ENCODE assay signal across 11 cellular contexts in genomic region chr10:78630944-78631838, GRCh38.
DNase-seq lines count a peak whose midpoint lies in the region; ATAC-seq and TF ChIP-seq lines count a peak whose summit lies in the region.
"Had no signal": no experiment of that assay in that cellular context is flagged by ENCODE, and none has a peak within 500 bp of the region (broad histone marks: within the 10 kb centered on the region; RNA-seq: fewer than 3 reads in every experiment).

No MANE protein-coding gene starts in this region.

- no peak overlapping the region for H3K4me3 ChIP-seq in fibroblast of villous mesenchyme (ENCODE audit: low read depth, low read length)
- H3K4me3 ChIP-seq: ascending aorta, SK-N-MC had no signal

- no peak for TF ChIP-seq CTCF in fibroblast of villous mesenchyme (IDR thresholded peaks at IDR 0.05; ENCODE audit: insufficient read depth, low read depth, low read length)

- DNase-seq in Right ventricle myocardium inferior (ENCODE audit: missing footprints) (no peak), cardiac septum (ENCODE audit: low spot score) (no peak), fibroblast of villous mesenchyme (ENCODE audit: low read depth) (peak; percentile 18), SKM-1 (lab: John Stamatoyannopoulos, UW; ENCODE audit: unreplicated experiment) (no peak), NCI-H748 (lab: John Stamatoyannopoulos, UW; ENCODE audit: unreplicated experiment) (no peak)
- DNase-seq in stimulated activated naive CD8-positive, alpha-beta T cell treated with anti-CD3 and anti-CD28 coated beads, Interleukin-15, Interleukin-2, amounts not matched to agents 100 U/mL and 50 U/mL, for 24 hours, result peak; percentile 10
- DNase-seq: NCI-H345 had no signal

- ATAC-seq in Right ventricle myocardium inferior, result peak; percentile 58
- peak; percentile 57 for ATAC-seq in HG03520 (IDR thresholded peaks at IDR 0.05; ENCODE audit: unreplicated experiment)
- peak; percentile 60 for ATAC-seq in stimulated activated naive CD8-positive, alpha-beta T cell treated with anti-CD3 and anti-CD28 coated beads, Interleukin-15, Interleukin-2, amounts not matched to agents 100 U/mL and 50 U/mL, for 24 hours
- no peak for ATAC-seq in GM21381 (IDR thresholded peaks at IDR 0.05; ENCODE audit: unreplicated experiment)

- intact Hi-C loops in Right ventricle myocardium inferior (cut with DNase I), result no loop called here
- intact Hi-C loops in cardiac septum (cut with DNase I), result loop anchor here (10.0 kb wide), 1 partner anchor 86 kb away; no protein-coding TSS in a partner anchor

Comparison
In these comparisons a context has a peak if more than half of its experiments do, and no peak if none do; other contexts are left out.
1. DNase-seq: peak in fibroblast of villous mesenchyme (single experiment) and stimulated activated naive CD8-positive, alpha-beta T cell treated with anti-CD3 and anti-CD28 coated beads, Interleukin-15, Interleukin-2, amounts not matched to agents 100 U/mL and 50 U/mL, for 24 hours (single experiment); none in Right ventricle myocardium inferior (single experiment), cardiac septum (single experiment), SKM-1 (single experiment) and NCI-H748 (single experiment).